Comparison of ENCODE assay signal across 2 cellular contexts in genomic region chr16:87459027-87459426, GRCh38.
TF ChIP-seq lines count a peak whose summit lies in the region.

No MANE protein-coding gene starts in this region.

TF ChIP-seq in HCT116, 20 proteins besides CTCF, POLR2A, EP300 and RAD21:
- TF ChIP-seq SRF (IDR thresholded peaks at IDR 0.05; ENCODE audit: low read depth) (no peak), MAX (IDR thresholded peaks at IDR 0.05) (no peak), REST (IDR thresholded peaks at IDR 0.05; ENCODE audit: low read depth) (no peak), CBX3 (IDR thresholded peaks at IDR 0.05; ENCODE audit: low read depth) (no peak)

TF ChIP-seq in endothelial cell of umbilical vein, 7 proteins besides CTCF, POLR2A, EP300 and RAD21:
- no peak for TF ChIP-seq GATA2 (IDR thresholded peaks at IDR 0.05; ENCODE audit: insufficient read depth, insufficient read length, low read depth, low read length)
- no peak for TF ChIP-seq MYC (IDR thresholded peaks at IDR 0.05; ENCODE audit: low read depth, low read length)
- no peak for TF ChIP-seq EZH2 (IDR thresholded peaks at IDR 0.05; ENCODE audit: borderline replicate concordance, low read depth, low read length, severe bottlenecking)
- no peak for TF ChIP-seq FOS (IDR thresholded peaks at IDR 0.05; ENCODE audit: borderline replicate concordance, insufficient read depth, low read length)
- TF ChIP-seq JUN (IDR thresholded peaks at IDR 0.05; ENCODE audit: borderline replicate concordance, insufficient read depth, insufficient read length, low read depth): no peak
- no peak for TF ChIP-seq MAX (IDR thresholded peaks at IDR 0.05; ENCODE audit: insufficient read depth, insufficient read length)
- TF ChIP-seq POLR2AphosphoS5 (IDR thresholded peaks at IDR 0.05; ENCODE audit: insufficient read depth, low read depth, low read length): no peak
